15 cellular contexts compared by ENCODE assay signal in the genomic region with DNA sequence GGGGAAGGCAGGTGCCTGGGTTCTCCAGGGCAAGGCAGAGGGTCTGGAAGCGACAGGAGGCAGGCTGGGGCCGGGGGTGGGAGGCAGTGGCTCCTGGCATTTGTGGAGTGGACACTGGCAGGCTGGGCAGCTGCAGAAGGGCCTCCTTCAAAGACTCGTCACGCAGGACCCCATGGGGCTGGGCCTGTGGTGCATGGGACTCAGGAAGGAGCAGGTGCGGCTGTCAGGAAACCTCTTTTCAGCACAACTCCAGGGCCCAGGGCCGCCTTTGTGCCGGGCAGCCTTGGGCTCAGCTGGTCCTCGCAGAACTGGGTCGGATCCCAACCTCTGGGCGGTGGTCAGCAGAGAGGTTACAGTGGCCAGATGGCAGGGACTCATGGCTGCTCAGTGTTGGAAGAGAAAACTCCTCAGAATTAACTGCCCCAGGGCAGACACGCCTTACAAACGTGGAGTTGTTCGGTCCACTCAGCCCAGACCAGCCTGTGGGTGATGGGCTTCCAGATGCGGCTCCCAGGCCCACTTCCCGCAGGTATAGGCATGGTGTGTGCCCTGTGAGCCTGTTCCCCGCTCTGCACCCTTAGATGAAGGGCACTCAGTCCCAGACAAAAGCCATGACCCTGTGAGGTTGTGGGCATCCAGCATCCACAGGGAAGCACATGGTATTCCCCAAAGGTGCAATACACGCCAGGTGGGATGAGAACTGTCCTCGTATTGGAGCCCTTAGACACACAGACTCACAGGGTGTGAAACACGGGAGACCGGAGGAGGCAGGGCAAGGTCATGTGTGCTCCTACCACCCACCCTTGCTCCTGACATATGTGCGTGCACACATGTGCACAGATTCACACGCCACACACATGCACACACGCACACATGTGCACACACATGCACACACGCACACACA.
A peak's percentile ranks its signal among the peaks of the same experiment; 100 is the strongest.
DNase-seq lines count a peak whose midpoint lies in the region; ATAC-seq and TF ChIP-seq lines count a peak whose summit lies in the region.
"Had no signal": no experiment of that assay in that cellular context is flagged by ENCODE, and none has a peak within 500 bp of the region (broad histone marks: within the 10 kb centered on the region; RNA-seq: fewer than 3 reads in every experiment).

No MANE protein-coding gene starts in this region.

- H3K4me3 ChIP-seq in esophagus muscularis mucosa, result no peak overlapping the region
- H3K4me3 ChIP-seq in parathyroid adenoma (ENCODE audit: low read depth, low read length), result no peak overlapping the region
- H3K4me3 ChIP-seq: HAP-1 had no signal

- TF ChIP-seq POLR2A in esophagus muscularis mucosa (IDR thresholded peaks at IDR 0.05; ENCODE audit: low read depth), result no peak

- H2AFZ ChIP-seq in parathyroid adenoma, result peak overlapping the region; percentile 45

- peaks cover 0 to 50% (median 0%) of the 10 kb centered on the region in 4 donors for H3K27me3 ChIP-seq in esophagus muscularis mucosa
- no peaks in the 10 kb centered on the region for H3K27me3 ChIP-seq in parathyroid adenoma (ENCODE audit: control insufficient read depth, insufficient read depth, low read length)

- in situ Hi-C loops in GM13977 (cut with MboI; ENCODE audit: low pct_unique_long_range_greater_than_20kb, low sequenced_read_pairs, unreplicated experiment), result no loop called here

- TF ChIP-seq CTCF in esophagus muscularis mucosa (IDR thresholded peaks at IDR 0.05) (no peak), parathyroid adenoma (IDR thresholded peaks at IDR 0.05) (no peak), GM13977 (IDR thresholded peaks at IDR 0.05; ENCODE audit: extremely low read depth, insufficient read depth, missing control alignments) (no peak)

- DNase-seq in cardiac septum (ENCODE audit: low spot score) (peak; percentile 71), left cardiac atrium (no peak), esophagus muscularis mucosa (ENCODE audit: extremely low spot score) (peak; percentile 80), GM13977 (ENCODE audit: low spot score) (no peak), NCI-H774 (lab: John Stamatoyannopoulos, UW) (no peak)
- DNase-seq: AML-193, NCI-H187 treated with DMSO at 0.1 percent for 48 hours, NCI-H446 treated with DMSO at 0.1 percent for 48 hours, NCI-H82, SHP77 had no signal

- no peaks in the 10 kb centered on the region for H3K4me1 ChIP-seq in esophagus muscularis mucosa
- H3K4me1 ChIP-seq in parathyroid adenoma, result peaks cover 18% of the 10 kb centered on the region
- H3K4me1 ChIP-seq: HAP-1 had no signal

- TF ChIP-seq EP300 in esophagus muscularis mucosa (IDR thresholded peaks at IDR 0.05), result no peak

- intact Hi-C loops in cardiac septum (cut with DNase I), result no loop called here
- intact Hi-C loops in left cardiac atrium (cut with DNase I), result no loop called here
- intact Hi-C loops in esophagus muscularis mucosa (cut with DNase I), result no loop called here

- H3K27ac ChIP-seq in esophagus muscularis mucosa (replicated peaks in 1 of 4), result no peak overlapping the region
- peak overlapping the region; percentile 41 for H3K27ac ChIP-seq in parathyroid adenoma

- 86% methylated on average over 18 of the region's 24 CpGs for WGBS in esophagus muscularis mucosa

- H3K9ac ChIP-seq in parathyroid adenoma, result no peak overlapping the region

- no peak overlapping the region for H3K4me2 ChIP-seq in parathyroid adenoma (ENCODE audit: low read length)

- H3K36me3 ChIP-seq in esophagus muscularis mucosa, result no peaks in the 10 kb centered on the region
- no peaks in the 10 kb centered on the region for H3K36me3 ChIP-seq in parathyroid adenoma (ENCODE audit: control insufficient read depth, insufficient read depth, low read length)
- H3K36me3 ChIP-seq: HAP-1 had no signal

- H3K79me2 ChIP-seq in parathyroid adenoma, result no peaks in the 10 kb centered on the region

- no peak for ATAC-seq in left cardiac atrium
- ATAC-seq in GM18867 (IDR thresholded peaks at IDR 0.05; ENCODE audit: unreplicated experiment), result no peak
- ATAC-seq: CD8-positive, alpha-beta T cell; Panc1 had no signal

- H3K9me3 ChIP-seq in esophagus muscularis mucosa, result no peaks in the 10 kb centered on the region
- H3K9me3 ChIP-seq in parathyroid adenoma (ENCODE audit: control insufficient read depth, low read length), result no peaks in the 10 kb centered on the region
- H3K9me3 ChIP-seq: HAP-1 had no signal

Comparison
In these comparisons a context has a peak if more than half of its experiments do, and no peak if none do; other contexts are left out.
1. DNase-seq: peak in cardiac septum (single experiment) and esophagus muscularis mucosa (single experiment); none in left cardiac atrium (single experiment), GM13977 (single experiment) and NCI-H774 (single experiment).